Comparison of ENCODE assay signal across 8 cellular contexts in genomic region chr2:241734208-241734466, GRCh38. TPM values are rescaled to one million over a fixed set of nuclear protein-coding genes. Genes with fewer than 3 reads are reported as not detected.
DNase-seq lines count a peak whose midpoint lies in the region; ATAC-seq and TF ChIP-seq lines count a peak whose summit lies in the region.

No MANE protein-coding gene starts in this region.

- H3K4me1 Mint-ChIP-seq in brain, result peaks cover 17% of the 10 kb centered on the region
- peaks cover 10 to 41% (median 25%) of the 10 kb centered on the region in 4 donors for H3K4me1 Mint-ChIP-seq in naive thymus-derived CD8-positive, alpha-beta T cell

- peak in 1 of 10 donors; percentile 64 for DNase-seq in naive thymus-derived CD8-positive, alpha-beta T cell
- DNase-seq in DMS53 treated with DMSO at 0.1 percent for 48 hours (lab: John Stamatoyannopoulos, UW; ENCODE audit: unreplicated experiment) (no peak), kidney glomerular epithelial cell (lab: John Stamatoyannopoulos, UW) (no peak), Kasumi-1 (lab: John Stamatoyannopoulos, UW) (no peak)

- no peak for TF ChIP-seq CTCF in brain (conservative IDR thresholded peaks at IDR 0.05)

- H3K36me3 Mint-ChIP-seq in brain, result no peaks in the 10 kb centered on the region
- no peaks in the 10 kb centered on the region for H3K36me3 Mint-ChIP-seq in naive thymus-derived CD8-positive, alpha-beta T cell

- POLR2A ChIA-PET in naive thymus-derived CD8-positive, alpha-beta T cell (lab: Charles Lee), result interaction anchor here (0.7 to 3.0 kb wide), 10 partner anchors 32 to 1113 kb away, joined by 3 to 44 read pairs (median 4); partner anchors contain the start of genes ATG4B, DTYMK, HDLBP and ING5

- ATAC-seq in GM18517 (IDR thresholded peaks at IDR 0.05; ENCODE audit: unreplicated experiment) (peak; percentile 25), HG03139 (IDR thresholded peaks at IDR 0.05; ENCODE audit: unreplicated experiment) (peak; percentile 24), GM19455 (IDR thresholded peaks at IDR 0.05; ENCODE audit: unreplicated experiment) (no peak)
- no peak for ATAC-seq in naive thymus-derived CD8-positive, alpha-beta T cell

- H3K9me3 Mint-ChIP-seq in brain, result peaks cover 0 to 2% (median 0%) of the 10 kb centered on the region in 5 experiments
- no peaks in the 10 kb centered on the region for H3K9me3 Mint-ChIP-seq in naive thymus-derived CD8-positive, alpha-beta T cell

- no peak overlapping the region for H3K27ac Mint-ChIP-seq in brain
- peak overlapping the region in 2 of 10 donors; percentile 67 to 80 for H3K27ac Mint-ChIP-seq in naive thymus-derived CD8-positive, alpha-beta T cell

- peak overlapping the region in 4 of 5 experiments; percentile 54 to 80 (median 78) for H3K4me3 Mint-ChIP-seq in brain
- peak overlapping the region; percentile 36 to 86 (median 70) for H3K4me3 Mint-ChIP-seq in naive thymus-derived CD8-positive, alpha-beta T cell

- peaks cover 3% of the 10 kb centered on the region for H3K27me3 Mint-ChIP-seq in brain
- no peaks in the 10 kb centered on the region for H3K27me3 Mint-ChIP-seq in naive thymus-derived CD8-positive, alpha-beta T cell

RNA-seq across cellular contexts. Expression of gene D2HGDH, which starts 0.3 kb away (rescaled TPM):
- 5.2 TPM for polyA plus RNA-seq in brain (ENCODE audit: insufficient read depth, low read depth, low replicate concordance)
- 10 to 100 TPM; 47.6 to 51.6 TPM for total RNA-seq in naive thymus-derived CD8-positive, alpha-beta T cell
- 1 to 10 TPM; 1.5 to 6.8 (median 2.7) TPM for polyA plus RNA-seq in naive thymus-derived CD8-positive, alpha-beta T cell

RNA-seq across cellular contexts. Expression of gene ING5, which starts 32.3 kb away (rescaled TPM):
- 26.1 TPM for polyA plus RNA-seq in brain (ENCODE audit: insufficient read depth, low read depth, low replicate concordance)
- total RNA-seq in naive thymus-derived CD8-positive, alpha-beta T cell, result 10 to 100 TPM; 73.1 to 80.8 TPM
- 10 to 100 TPM; 16.4 to 23.5 (median 17.4) TPM for polyA plus RNA-seq in naive thymus-derived CD8-positive, alpha-beta T cell

RNA-seq across cellular contexts. Expression of gene GAL3ST2, which starts 42.5 kb away (rescaled TPM):
- polyA plus RNA-seq in brain (ENCODE audit: insufficient read depth, low read depth, low replicate concordance), result not detected
- not detected for total RNA-seq in naive thymus-derived CD8-positive, alpha-beta T cell
- polyA plus RNA-seq in naive thymus-derived CD8-positive, alpha-beta T cell, result not detected

RNA-seq across cellular contexts. Expression of gene DTYMK, which starts 47.5 kb away (rescaled TPM):
- 61.0 TPM for polyA plus RNA-seq in brain (ENCODE audit: insufficient read depth, low read depth, low replicate concordance)
- total RNA-seq in naive thymus-derived CD8-positive, alpha-beta T cell, result 10 to 100 TPM; 19.8 to 21.2 TPM
- 10 to 100 TPM; 36.3 to 40.7 (median 38.6) TPM for polyA plus RNA-seq in naive thymus-derived CD8-positive, alpha-beta T cell

Comparison
In these comparisons a context has a peak if more than half of its experiments do, and no peak if none do; other contexts are left out.
1. ATAC-seq: peak in GM18517 (single experiment) and HG03139 (single experiment); none in naive thymus-derived CD8-positive, alpha-beta T cell (0 of 2) and GM19455 (single experiment).